8 cellular contexts compared by ENCODE assay signal in genomic region chr2:240586919-240587800, GRCh38. TPM values are rescaled to one million over a fixed set of nuclear protein-coding genes. Genes with fewer than 3 reads are reported as not detected.
DNase-seq lines count a peak whose midpoint lies in the region; TF ChIP-seq lines count a peak whose summit lies in the region.

No MANE protein-coding gene starts in this region.

- DNase-seq in EL (peak; percentile 33), HFFc6 (peak; percentile 5), NCI-H345 treated with DMSO at 0.1 percent for 48 hours (lab: John Stamatoyannopoulos, UW; ENCODE audit: unreplicated experiment) (peak; percentile 55), activated T-cell treated with anti-CD3 and anti-CD28 coated beads for 48 hours (ENCODE audit: low read depth) (peak; percentile 45), esophagus muscularis mucosa (ENCODE audit: extremely low spot score) (no peak), neuronal stem cell (ENCODE audit: low spot score) (no peak), globus pallidus (ENCODE audit: low spot score) (no peak), HEK293T (ENCODE audit: extremely low spot score) (no peak)

- H4K8ac ChIP-seq in neuronal stem cell (ENCODE audit: low read depth, low read length) = no peak overlapping the region

- H2AFZ ChIP-seq in neuronal stem cell (ENCODE audit: low read length) = peak overlapping the region; percentile 99

- TF ChIP-seq POLR2A in esophagus muscularis mucosa (IDR thresholded peaks at IDR 0.05; ENCODE audit: low read depth) = no peak

- no peak overlapping the region for H4K91ac ChIP-seq in neuronal stem cell (ENCODE audit: low read depth, low read length, poor library complexity)

- no peaks in the 10 kb centered on the region for H3K9me3 ChIP-seq in esophagus muscularis mucosa
- H3K9me3 ChIP-seq in neuronal stem cell (replicated peaks in 1 of 2; ENCODE audit: control insufficient read depth in 2 of 2, insufficient read depth in 1 of 2, low read depth in 1 of 2, low read length in 2 of 2) = no peaks in the 10 kb centered on the region

- peaks cover 54% of the 10 kb centered on the region for H3K4me1 Mint-ChIP-seq in HFFc6 (ENCODE audit: low read depth)

- H3K27me3 ChIP-seq in esophagus muscularis mucosa = no peaks in the 10 kb centered on the region
- H3K27me3 ChIP-seq in neuronal stem cell (ENCODE audit: control insufficient read depth in 3 of 3, insufficient read depth in 3 of 3, low read depth in 1 of 3, low read length in 3 of 3) = no peaks in the 10 kb centered on the region

- H2AK5ac ChIP-seq in neuronal stem cell (ENCODE audit: low read depth, low read length) = no peak overlapping the region

- H2BK15ac ChIP-seq in neuronal stem cell (ENCODE audit: low read length) = no peak overlapping the region

- peak overlapping the region; percentile 26 for H2BK120ac ChIP-seq in neuronal stem cell (ENCODE audit: low read depth, low read length)

- H3K27me3 Mint-ChIP-seq in HFFc6 (ENCODE audit: insufficient read depth) = peaks cover 6% of the 10 kb centered on the region

- intact Hi-C loops in esophagus muscularis mucosa (cut with DNase I) = no loop called here

- WGBS in esophagus muscularis mucosa = 20% methylated on average over 14 of the region's 62 CpGs
- WGBS in neuronal stem cell (ENCODE audit: extremely low coverage in 2 of 2, insufficient read length in 2 of 2, insufficient replicate concordance in 1 of 2), 2 donors = no CpG with 5 or more reads among the region's 62 CpGs

- no peak for TF ChIP-seq CTCF in HFFc6 (IDR thresholded peaks at IDR 0.05)
- TF ChIP-seq CTCF in esophagus muscularis mucosa (IDR thresholded peaks at IDR 0.05) = no peak

- H3K4ac ChIP-seq in neuronal stem cell (ENCODE audit: low read length) = no peak overlapping the region

- H3K79me1 ChIP-seq in neuronal stem cell (ENCODE audit: low read depth, low read length) = peaks cover 40% of the 10 kb centered on the region

- peak overlapping the region; percentile 93 for H3K4me3 Mint-ChIP-seq in HFFc6

- CTCF ChIA-PET in HEK293T (lab: Yijun Ruan, JAX) = interaction anchor here (0.9 to 1.5 kb wide), 3 partner anchors 8 to 21 kb away, joined by 3 to 8 read pairs (median 3); no protein-coding TSS in a partner anchor

- peak overlapping the region; percentile 91 for H3K9ac ChIP-seq in neuronal stem cell (ENCODE audit: low read depth, low read length, poor library complexity)

- H2BK12ac ChIP-seq in neuronal stem cell (ENCODE audit: low read length) = no peak overlapping the region

- no peak overlapping the region for H2BK5ac ChIP-seq in neuronal stem cell (ENCODE audit: low read length)

- peaks cover 4% of the 10 kb centered on the region for H3K36me3 Mint-ChIP-seq in HFFc6 (ENCODE audit: low read depth)

- H3K4me2 ChIP-seq in neuronal stem cell (ENCODE audit: insufficient read depth, low read length, poor library complexity, severe bottlenecking) = peak overlapping the region; percentile 69

- H3K36me3 ChIP-seq in esophagus muscularis mucosa (peaks cover 9 to 31% (median 31%) of the 10 kb centered on the region in 4 donors), neuronal stem cell (replicated peaks in 1 of 2; ENCODE audit: control insufficient read depth in 2 of 2, insufficient read depth in 2 of 2, low read length in 2 of 2) (peaks cover 18 to 53% of the 10 kb centered on the region in 2 donors)

- H3K14ac ChIP-seq in neuronal stem cell (ENCODE audit: low read length) = no peak overlapping the region

- H3K9me3 Mint-ChIP-seq in HFFc6 = no peaks in the 10 kb centered on the region

- peak overlapping the region; percentile 60; the same call in 1 of the 2 replicates for H3K27ac Mint-ChIP-seq in HFFc6

- TF ChIP-seq EP300 in esophagus muscularis mucosa (IDR thresholded peaks at IDR 0.05) = no peak

- H3K4me3 ChIP-seq in esophagus muscularis mucosa (peak overlapping the region; percentile 80 to 91 (median 86)), neuronal stem cell (ENCODE audit: low read length in 2 of 2) (peak overlapping the region; percentile 90 to 93)

- H3K18ac ChIP-seq in neuronal stem cell (ENCODE audit: low read length) = peak overlapping the region; percentile 78

- POLR2A ChIA-PET in HEK293T (lab: Yijun Ruan, JAX) = interaction anchor here (0.6 to 2.9 kb wide), 21 partner anchors 9 to 571 kb away, joined by 3 to 23 read pairs (median 4); partner anchors contain the start of gene RNPEPL1

- H3K23ac ChIP-seq in neuronal stem cell (ENCODE audit: low read depth, low read length, poor library complexity) = peak overlapping the region; percentile 56

- peaks cover 37 to 58% (median 45%) of the 10 kb centered on the region in 4 donors for H3K4me1 ChIP-seq in esophagus muscularis mucosa
- peaks cover 15 to 21% of the 10 kb centered on the region in 2 donors for H3K4me1 ChIP-seq in neuronal stem cell (ENCODE audit: control insufficient read depth in 2 of 2, insufficient read depth in 1 of 2, low read depth in 1 of 2, low read length in 2 of 2)

- H3K27ac ChIP-seq in esophagus muscularis mucosa (replicated peaks in 1 of 4) (peak overlapping the region; percentile 91 to 94 (median 93)), neuronal stem cell (replicated peaks; ENCODE audit: low read length) (no peak overlapping the region)

TF ChIP-seq in HEK293T, 16 proteins besides CTCF, POLR2A, EP300 and RAD21:
- TF ChIP-seq LEF1 (IDR thresholded peaks at IDR 0.05; ENCODE audit: borderline replicate concordance) (no peak), ARNT (IDR thresholded peaks at IDR 0.05) (no peak), CTBP1 (IDR thresholded peaks at IDR 0.05; ENCODE audit: borderline replicate concordance) (no peak), ELF4 (IDR thresholded peaks at IDR 0.05) (no peak), FOXK2 (IDR thresholded peaks at IDR 0.05) (no peak), SUZ12 (IDR thresholded peaks at IDR 0.05) (no peak)

RNA-seq across cellular contexts. Expression of gene CAPN10, which starts 0.6 kb away (rescaled TPM):
- total RNA-seq in HFFc6 (2021; fragmentation: NEBNext Ultra II Directional; extraction: Animal tissue kit (Norgen Biotek cat#: 25700)) = 10 to 100 TPM; 13.9 to 20.5 (median 15.0) TPM
- total RNA-seq in esophagus muscularis mucosa = 10 to 100 TPM; 16.7 to 29.2 (median 19.6) TPM
- 24.5 TPM for polyA plus RNA-seq in neuronal stem cell (2013, experiment 1 of 2)
- polyA plus RNA-seq in neuronal stem cell (2013, experiment 2 of 2) = 23.9 TPM

RNA-seq across cellular contexts. Expression of gene RNPEPL1, which starts 18.9 kb away (rescaled TPM):
- total RNA-seq in HFFc6 (2021; fragmentation: NEBNext Ultra II Directional; extraction: Animal tissue kit (Norgen Biotek cat#: 25700)) = 10 to 100 TPM; 36.9 to 48.5 (median 43.3) TPM
- 100 to 1,000 TPM in 1 of 4 donors, 10 to 100 TPM in 3; 57.3 to 135 (median 70.2) TPM for total RNA-seq in esophagus muscularis mucosa
- polyA plus RNA-seq in neuronal stem cell (2013, experiment 1 of 2) = 15.2 TPM
- polyA plus RNA-seq in neuronal stem cell (2013, experiment 2 of 2) = 15.3 TPM

RNA-seq across cellular contexts. Expression of gene DUSP28, which starts 27.0 kb away (rescaled TPM):
- total RNA-seq in HFFc6 (2021; fragmentation: NEBNext Ultra II Directional; extraction: Animal tissue kit (Norgen Biotek cat#: 25700)) = 1 to 10 TPM; 3.1 to 5.0 (median 4.3) TPM
- total RNA-seq in esophagus muscularis mucosa = 1 to 10 TPM; 3.8 to 7.3 (median 4.8) TPM
- polyA plus RNA-seq in neuronal stem cell (2013, experiment 1 of 2) = 3.8 TPM
- polyA plus RNA-seq in neuronal stem cell (2013, experiment 2 of 2) = 3.2 TPM

RNA-seq across cellular contexts. Expression of gene ANKMY1, which starts 29.4 kb away (rescaled TPM):
- 1 to 10 TPM; 4.4 to 5.6 (median 5.2) TPM for total RNA-seq in HFFc6 (2021; fragmentation: NEBNext Ultra II Directional; extraction: Animal tissue kit (Norgen Biotek cat#: 25700))
- 10 to 100 TPM in 2 of 4 donors, 1 to 10 TPM in 2; 9.1 to 10.9 (median 10.2) TPM for total RNA-seq in esophagus muscularis mucosa
- 4.1 TPM for polyA plus RNA-seq in neuronal stem cell (2013, experiment 1 of 2)
- 4.3 TPM for polyA plus RNA-seq in neuronal stem cell (2013, experiment 2 of 2)

RNA-seq across cellular contexts. Expression of gene GPR35, which starts 38.1 kb away (rescaled TPM):
- total RNA-seq in HFFc6 (2021; fragmentation: NEBNext Ultra II Directional; extraction: Animal tissue kit (Norgen Biotek cat#: 25700)) = under 1 TPM in 3 of 6 experiments, not detected in 3; 0.11 to 0.28 (median 0.14) TPM
- total RNA-seq in esophagus muscularis mucosa = 1 to 10 TPM; 1.8 to 4.0 (median 2.2) TPM
- 0.92 TPM for polyA plus RNA-seq in neuronal stem cell (2013, experiment 1 of 2)
- 0.96 TPM for polyA plus RNA-seq in neuronal stem cell (2013, experiment 2 of 2)

Comparison
In these comparisons a context has a peak if more than half of its experiments do, and no peak if none do; other contexts are left out.
1. DNase-seq: peak in EL (single experiment), HFFc6 (single experiment), NCI-H345 treated with DMSO at 0.1 percent for 48 hours (single experiment) and activated T-cell treated with anti-CD3 and anti-CD28 coated beads for 48 hours (single experiment); none in esophagus muscularis mucosa (single experiment), neuronal stem cell (single experiment), globus pallidus (single experiment) and HEK293T (single experiment).